Comparison of ENCODE assay signal across 8 cellular contexts in the genomic region with DNA sequence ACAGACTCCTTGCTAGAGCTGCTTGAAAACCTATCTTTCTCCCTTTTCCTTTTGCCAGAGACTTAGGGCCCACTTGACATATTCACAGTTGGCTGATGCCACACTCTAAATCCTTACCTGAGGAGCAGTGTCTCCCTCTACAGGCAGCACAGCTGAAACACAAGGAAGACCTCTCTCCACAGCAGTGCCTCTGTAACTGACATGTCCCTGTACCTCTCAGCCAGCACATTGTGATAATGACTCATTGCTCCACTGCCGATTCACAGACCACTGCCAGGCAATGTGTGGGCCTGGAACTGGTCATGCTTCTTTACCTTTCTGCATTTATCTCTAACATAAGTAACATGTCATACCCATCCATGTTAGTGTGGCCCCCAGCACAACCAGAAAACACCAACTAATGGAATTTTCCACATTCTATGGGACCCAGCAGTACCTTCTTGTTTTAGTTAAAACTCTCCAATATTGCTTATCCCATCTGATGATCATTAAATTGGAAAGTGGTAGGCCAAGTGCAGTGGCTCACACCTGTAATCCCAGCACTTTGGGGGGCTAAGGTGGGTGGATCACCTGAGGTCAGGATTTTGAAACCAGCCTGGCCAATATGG. TPM values are rescaled to one million over a fixed set of nuclear protein-coding genes. Genes with fewer than 3 reads are reported as not detected.
A peak's percentile ranks its signal among the peaks of the same experiment; 100 is the strongest.
DNase-seq lines count a peak whose midpoint lies in the region; ATAC-seq and TF ChIP-seq lines count a peak whose summit lies in the region.

No MANE protein-coding gene starts in this region.

- H3K4me1 ChIP-seq in gastroesophageal sphincter = peaks cover 0 to 4% (median 0%) of the 10 kb centered on the region in 3 donors

- TF ChIP-seq EP300 in gastroesophageal sphincter (IDR thresholded peaks at IDR 0.05) = no peak

- H3K4me3 ChIP-seq in gastroesophageal sphincter = no peak overlapping the region

- peak in 3 of 4 experiments; percentile 35 to 55 (median 50) for TF ChIP-seq CTCF in gastroesophageal sphincter (IDR thresholded peaks at IDR 0.05)

- DNase-seq in GM04504 (ENCODE audit: low read depth) = peak; percentile 46
- DNase-seq in HT-29 (ENCODE audit: low spot score) = peak; percentile 61
- DNase-seq in NCI-H82 (lab: John Stamatoyannopoulos, UW) = peak; percentile 84
- peak; percentile 23 for DNase-seq in activated T-cell treated with anti-CD3 and anti-CD28 coated beads, Interleukin-2, amount 50 U/mL, for 1 hour
- DNase-seq in putamen (ENCODE audit: low spot score) = peak; percentile 30
- no peak for DNase-seq in cerebellum (ENCODE audit: low spot score)

- no peaks in the 10 kb centered on the region for H3K36me3 ChIP-seq in gastroesophageal sphincter

- ATAC-seq in GM21619 (IDR thresholded peaks at IDR 0.05; ENCODE audit: unreplicated experiment) = peak; percentile 93
- ATAC-seq in gastroesophageal sphincter = peak; percentile 72

- no peak for TF ChIP-seq POLR2A in gastroesophageal sphincter (IDR thresholded peaks at IDR 0.05)

- no peaks in the 10 kb centered on the region for H3K9me3 ChIP-seq in gastroesophageal sphincter

- 0% methylated on average over 1 of the region's 1 CpG for WGBS in gastroesophageal sphincter (ENCODE audit: low coverage in 1 of 2), 2 donors

- H3K27me3 ChIP-seq in gastroesophageal sphincter = no peaks in the 10 kb centered on the region

- H3K27ac ChIP-seq in gastroesophageal sphincter = no peak overlapping the region

RNA-seq across cellular contexts. Expression of gene GTF2A1, which starts 56.5 kb away (rescaled TPM):
- total RNA-seq in HT-29 (2014; rRNA removed; shearing (Covaris generic)) = 15.4 and 17.7 TPM in 2 replicates
- total RNA-seq in gastroesophageal sphincter (10 to 100 TPM; 28.0 to 40.0 (median 30.5) TPM), cerebellum (47.6 TPM)
